Comparison of ENCODE assay signal across 13 cellular contexts in the genomic region with DNA sequence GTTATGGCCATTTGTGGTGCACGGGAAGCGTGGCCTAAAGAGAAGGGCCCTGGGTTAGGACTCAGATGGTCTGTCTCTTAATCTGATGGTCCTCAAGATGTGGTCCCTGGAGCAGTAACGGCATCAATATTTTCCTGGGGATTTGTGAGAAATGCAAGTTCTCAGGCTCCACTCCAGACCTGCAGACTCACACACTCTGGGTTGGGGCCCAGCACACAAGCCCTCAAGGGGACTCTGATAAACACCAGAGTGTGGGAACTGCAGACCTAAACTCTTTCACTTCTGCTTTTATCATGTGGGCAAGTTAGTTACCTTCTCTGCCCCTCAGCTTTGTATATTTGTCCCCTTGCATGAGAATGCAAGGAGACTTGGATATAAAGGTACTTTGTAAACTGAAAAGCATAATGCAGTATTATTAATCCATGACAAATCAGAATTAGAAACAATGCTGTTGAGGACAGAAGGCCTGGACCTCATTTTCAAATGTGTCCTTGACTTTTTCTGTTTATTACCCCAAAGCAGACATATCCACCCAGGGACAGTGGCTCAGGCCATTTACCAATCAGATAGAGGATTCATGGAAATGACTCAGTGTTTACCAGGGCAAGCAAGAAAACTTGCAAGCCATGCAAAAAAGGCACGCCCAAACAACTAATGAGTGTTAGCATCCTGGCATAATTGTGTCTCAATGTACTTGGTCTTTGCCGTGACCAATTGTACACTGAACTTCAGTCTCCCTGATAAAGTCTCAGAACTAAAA.
DNase-seq lines count a peak whose midpoint lies in the region; ATAC-seq and TF ChIP-seq lines count a peak whose summit lies in the region.
"Had no signal": no experiment of that assay in that cellular context is flagged by ENCODE, and none has a peak within 500 bp of the region (broad histone marks: within the 10 kb centered on the region; RNA-seq: fewer than 3 reads in every experiment).

No MANE protein-coding gene starts in this region.

- DNase-seq in GM12865 (ENCODE audit: low read depth) (peak; percentile 91), NB4 (ENCODE audit: low read depth) (peak; percentile 32), NCI-H2029 (lab: John Stamatoyannopoulos, UW) (no peak), NK-92 (lab: John Stamatoyannopoulos, UW; ENCODE audit: unreplicated experiment) (no peak)
- DNase-seq in effector CD8-positive, alpha-beta T cell (lab: John Stamatoyannopoulos, UW) = no peak
- DNase-seq in central memory CD4-positive, alpha-beta T cell = no peak
- DNase-seq: activated CD4-positive, alpha-beta T cell treated with anti-CD3 and anti-CD28 coated beads, Interleukin-2, amount 50 U/mL, for 48 hours; mesenchymal stem cell had no signal

- ATAC-seq in GM19397 (IDR thresholded peaks at IDR 0.05; ENCODE audit: unreplicated experiment) = peak; percentile 98
- peak; percentile 98 for ATAC-seq in HG02943 (IDR thresholded peaks at IDR 0.05; ENCODE audit: low read depth, unreplicated experiment)
- ATAC-seq: Panc1 had no signal

- no peak for TF ChIP-seq POLR2A in NB4 (IDR thresholded peaks at IDR 0.05; ENCODE audit: extremely low read depth, insufficient read length)

- H3K4me3 ChIP-seq in GM12865 (ENCODE audit: low read depth, low read length) (no peak overlapping the region), NB4 (ENCODE audit: low read depth, low read length) (no peak overlapping the region)
- H3K4me3 ChIP-seq: BLaER1 treated with 17β-estradiol and CSF1 and Interleukin-3, amounts not matched to agents 10 nM and 100 nM; skin epidermis had no signal

- TF ChIP-seq CTCF in GM12865 (IDR thresholded peaks at IDR 0.05; ENCODE audit: insufficient read depth, low read depth, low read length, missing control alignments) (no peak), NB4 (IDR thresholded peaks at IDR 0.05; ENCODE audit: low read depth, low read length) (no peak)

Comparison
In these comparisons a context has a peak if more than half of its experiments do, and no peak if none do; other contexts are left out.
1. DNase-seq: peak in GM12865 (single experiment) and NB4 (single experiment); none in effector CD8-positive, alpha-beta T cell (single experiment), central memory CD4-positive, alpha-beta T cell (single experiment), NCI-H2029 (single experiment) and NK-92 (single experiment).